Comparison of ENCODE assay signal across 1 cellular context in genomic region chrX:40099046-40099968, GRCh38.
TF ChIP-seq lines count a peak whose summit lies in the region.

No MANE protein-coding gene starts in this region.

TF ChIP-seq in K562, 482 proteins besides CTCF, POLR2A, EP300 and RAD21 (continued from another document and continues in another):
- TF ChIP-seq, protein P1, sequence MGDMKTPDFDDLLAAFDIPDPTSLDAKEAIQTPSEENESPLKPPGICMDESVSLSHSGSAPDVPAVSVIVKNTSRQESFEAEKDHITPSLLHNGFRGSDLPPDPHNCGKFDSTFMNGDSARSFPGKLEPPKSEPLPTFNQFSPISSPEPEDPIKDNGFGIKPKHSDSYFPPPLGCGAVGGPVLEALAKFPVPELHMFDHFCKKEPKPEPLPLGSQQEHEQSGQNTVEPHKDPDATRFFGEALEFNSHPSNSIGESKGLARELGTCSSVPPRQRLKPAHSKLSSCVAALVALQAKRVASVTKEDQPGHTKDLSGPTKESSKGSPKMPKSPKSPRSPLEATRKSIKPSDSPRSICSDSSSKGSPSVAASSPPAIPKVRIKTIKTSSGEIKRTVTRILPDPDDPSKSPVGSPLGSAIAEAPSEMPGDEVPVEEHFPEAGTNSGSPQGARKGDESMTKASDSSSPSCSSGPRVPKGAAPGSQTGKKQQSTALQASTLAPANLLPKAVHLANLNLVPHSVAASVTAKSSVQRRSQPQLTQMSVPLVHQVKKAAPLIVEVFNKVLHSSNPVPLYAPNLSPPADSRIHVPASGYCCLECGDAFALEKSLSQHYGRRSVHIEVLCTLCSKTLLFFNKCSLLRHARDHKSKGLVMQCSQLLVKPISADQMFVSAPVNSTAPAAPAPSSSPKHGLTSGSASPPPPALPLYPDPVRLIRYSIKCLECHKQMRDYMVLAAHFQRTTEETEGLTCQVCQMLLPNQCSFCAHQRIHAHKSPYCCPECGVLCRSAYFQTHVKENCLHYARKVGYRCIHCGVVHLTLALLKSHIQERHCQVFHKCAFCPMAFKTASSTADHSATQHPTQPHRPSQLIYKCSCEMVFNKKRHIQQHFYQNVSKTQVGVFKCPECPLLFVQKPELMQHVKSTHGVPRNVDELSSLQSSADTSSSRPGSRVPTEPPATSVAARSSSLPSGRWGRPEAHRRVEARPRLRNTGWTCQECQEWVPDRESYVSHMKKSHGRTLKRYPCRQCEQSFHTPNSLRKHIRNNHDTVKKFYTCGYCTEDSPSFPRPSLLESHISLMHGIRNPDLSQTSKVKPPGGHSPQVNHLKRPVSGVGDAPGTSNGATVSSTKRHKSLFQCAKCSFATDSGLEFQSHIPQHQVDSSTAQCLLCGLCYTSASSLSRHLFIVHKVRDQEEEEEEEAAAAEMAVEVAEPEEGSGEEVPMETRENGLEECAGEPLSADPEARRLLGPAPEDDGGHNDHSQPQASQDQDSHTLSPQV (IDR thresholded peaks at IDR 0.05), result 0 out of 2 replicates have a peak, but pooled peaks have one; percentile 16
- TF ChIP-seq, protein P2, sequence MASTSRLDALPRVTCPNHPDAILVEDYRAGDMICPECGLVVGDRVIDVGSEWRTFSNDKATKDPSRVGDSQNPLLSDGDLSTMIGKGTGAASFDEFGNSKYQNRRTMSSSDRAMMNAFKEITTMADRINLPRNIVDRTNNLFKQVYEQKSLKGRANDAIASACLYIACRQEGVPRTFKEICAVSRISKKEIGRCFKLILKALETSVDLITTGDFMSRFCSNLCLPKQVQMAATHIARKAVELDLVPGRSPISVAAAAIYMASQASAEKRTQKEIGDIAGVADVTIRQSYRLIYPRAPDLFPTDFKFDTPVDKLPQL (IDR thresholded peaks at IDR 0.05; ENCODE audit: extremely low read depth, insufficient read length), result no peak
- peak in 1 of 3 experiments; percentile 13 for TF ChIP-seq YY1 (IDR thresholded peaks at IDR 0.05; ENCODE audit: borderline replicate concordance in 1 of 3, control insufficient read depth in 1 of 3, extremely low read depth in 1 of 3, insufficient read depth in 3 of 3, insufficient read length in 1 of 3, insufficient replicate concordance in 2 of 3, low read depth in 1 of 3, low read length in 2 of 3)
- TF ChIP-seq ZC3H11A (IDR thresholded peaks at IDR 0.05; ENCODE audit: low read depth, low read length), result no peak
- no peak for TF ChIP-seq SMARCE1 (IDR thresholded peaks at IDR 0.05)
- TF ChIP-seq VEZF1 (CRISPR knock-in tag; IDR thresholded peaks at IDR 0.05), result peak; percentile 96
- no peak for TF ChIP-seq ERF (CRISPR knock-in tag; IDR thresholded peaks at IDR 0.05)
- TF ChIP-seq KAT2B (IDR thresholded peaks at IDR 0.05; ENCODE audit: low read depth, low read length), result no peak
- TF ChIP-seq, protein P3, sequence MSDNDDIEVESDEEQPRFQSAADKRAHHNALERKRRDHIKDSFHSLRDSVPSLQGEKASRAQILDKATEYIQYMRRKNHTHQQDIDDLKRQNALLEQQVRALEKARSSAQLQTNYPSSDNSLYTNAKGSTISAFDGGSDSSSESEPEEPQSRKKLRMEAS (CRISPR knock-in tag; IDR thresholded peaks at IDR 0.05), result no peak
- 0 out of 2 replicates have a peak, but pooled peaks have one; percentile 11 for TF ChIP-seq MYC (IDR thresholded peaks at IDR 0.05; ENCODE audit: low read depth, low read length)
- TF ChIP-seq MYC (CRISPR knock-in tag; IDR thresholded peaks at IDR 0.05; ENCODE audit: borderline replicate concordance, low read depth), result no peak
- no peak for TF ChIP-seq HDAC2 (IDR thresholded peaks at IDR 0.05)
- no peak for TF ChIP-seq JUND (IDR thresholded peaks at IDR 0.05; ENCODE audit: borderline replicate concordance, low read depth, low read length)
- TF ChIP-seq JUND (tag; IDR thresholded peaks at IDR 0.05; ENCODE audit: borderline replicate concordance, low read depth, low read length), result no peak
- TF ChIP-seq SAFB (IDR thresholded peaks at IDR 0.05; ENCODE audit: borderline replicate concordance, low read depth, low read length), result no peak
- no peak for TF ChIP-seq MEF2D (tag; conservative IDR thresholded peaks at IDR 0.05; ENCODE audit: low read depth)
- no peak for TF ChIP-seq ZNF79 (CRISPR knock-in tag; IDR thresholded peaks at IDR 0.05; ENCODE audit: low read depth)
- TF ChIP-seq CBX5 (IDR thresholded peaks at IDR 0.05; ENCODE audit: borderline replicate concordance, low read depth), result no peak
- TF ChIP-seq BRD9 (IDR thresholded peaks at IDR 0.05; ENCODE audit: low read depth, partially characterized antibody), result peak; percentile 8
- TF ChIP-seq GTF2E2 (tag; IDR thresholded peaks at IDR 0.05), result peak; percentile 4; the same call in 1 of the 2 replicates
- no peak for TF ChIP-seq HMG20B (CRISPR knock-in tag; IDR thresholded peaks at IDR 0.05)
- peak in 1 of 2 experiments; percentile 66 for TF ChIP-seq E2F6 (IDR thresholded peaks at IDR 0.05; ENCODE audit: borderline replicate concordance in 1 of 2, extremely low read depth in 1 of 2, insufficient read depth in 1 of 2, insufficient read length in 1 of 2, low read depth in 1 of 2, low read length in 1 of 2, poor library complexity in 1 of 2, severe bottlenecking in 1 of 2)
- no peak for TF ChIP-seq MXI1 (IDR thresholded peaks at IDR 0.05; ENCODE audit: low read depth, low read length)
- TF ChIP-seq ZNF311 (CRISPR knock-in tag; IDR thresholded peaks at IDR 0.05), result no peak
- TF ChIP-seq CXXC5 (CRISPR knock-in tag; IDR thresholded peaks at IDR 0.05), result 0 out of 2 replicates have a peak, but pooled peaks have one; percentile 12
- TF ChIP-seq, protein P4, sequence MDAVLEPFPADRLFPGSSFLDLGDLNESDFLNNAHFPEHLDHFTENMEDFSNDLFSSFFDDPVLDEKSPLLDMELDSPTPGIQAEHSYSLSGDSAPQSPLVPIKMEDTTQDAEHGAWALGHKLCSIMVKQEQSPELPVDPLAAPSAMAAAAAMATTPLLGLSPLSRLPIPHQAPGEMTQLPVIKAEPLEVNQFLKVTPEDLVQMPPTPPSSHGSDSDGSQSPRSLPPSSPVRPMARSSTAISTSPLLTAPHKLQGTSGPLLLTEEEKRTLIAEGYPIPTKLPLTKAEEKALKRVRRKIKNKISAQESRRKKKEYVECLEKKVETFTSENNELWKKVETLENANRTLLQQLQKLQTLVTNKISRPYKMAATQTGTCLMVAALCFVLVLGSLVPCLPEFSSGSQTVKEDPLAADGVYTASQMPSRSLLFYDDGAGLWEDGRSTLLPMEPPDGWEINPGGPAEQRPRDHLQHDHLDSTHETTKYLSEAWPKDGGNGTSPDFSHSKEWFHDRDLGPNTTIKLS (IDR thresholded peaks at IDR 0.05; ENCODE audit: borderline replicate concordance, low read depth), result no peak
- 0 out of 4 replicates have a peak, but pooled peaks of 1 of the 2 experiments have one; percentile 12 for TF ChIP-seq ZNF639 (CRISPR knock-in tag; conservative IDR thresholded peaks at IDR 0.05 in 1 of 2, IDR thresholded peaks at IDR 0.05 in 1 of 2)
- no peak for TF ChIP-seq CHD2 (IDR thresholded peaks at IDR 0.05; ENCODE audit: low read depth, low read length)
- TF ChIP-seq PHF8 (IDR thresholded peaks at IDR 0.05; ENCODE audit: borderline replicate concordance, low read length), result no peak
- TF ChIP-seq HCFC1 (IDR thresholded peaks at IDR 0.05; ENCODE audit: low read depth, low read length), result no peak
- TF ChIP-seq HNRNPLL (IDR thresholded peaks at IDR 0.05; ENCODE audit: low read depth, low read length, poor library complexity, severe bottlenecking), result peak; percentile 40
- no peak for TF ChIP-seq TAF9B (IDR thresholded peaks at IDR 0.05; ENCODE audit: partially characterized antibody)
- TF ChIP-seq, protein P5, sequence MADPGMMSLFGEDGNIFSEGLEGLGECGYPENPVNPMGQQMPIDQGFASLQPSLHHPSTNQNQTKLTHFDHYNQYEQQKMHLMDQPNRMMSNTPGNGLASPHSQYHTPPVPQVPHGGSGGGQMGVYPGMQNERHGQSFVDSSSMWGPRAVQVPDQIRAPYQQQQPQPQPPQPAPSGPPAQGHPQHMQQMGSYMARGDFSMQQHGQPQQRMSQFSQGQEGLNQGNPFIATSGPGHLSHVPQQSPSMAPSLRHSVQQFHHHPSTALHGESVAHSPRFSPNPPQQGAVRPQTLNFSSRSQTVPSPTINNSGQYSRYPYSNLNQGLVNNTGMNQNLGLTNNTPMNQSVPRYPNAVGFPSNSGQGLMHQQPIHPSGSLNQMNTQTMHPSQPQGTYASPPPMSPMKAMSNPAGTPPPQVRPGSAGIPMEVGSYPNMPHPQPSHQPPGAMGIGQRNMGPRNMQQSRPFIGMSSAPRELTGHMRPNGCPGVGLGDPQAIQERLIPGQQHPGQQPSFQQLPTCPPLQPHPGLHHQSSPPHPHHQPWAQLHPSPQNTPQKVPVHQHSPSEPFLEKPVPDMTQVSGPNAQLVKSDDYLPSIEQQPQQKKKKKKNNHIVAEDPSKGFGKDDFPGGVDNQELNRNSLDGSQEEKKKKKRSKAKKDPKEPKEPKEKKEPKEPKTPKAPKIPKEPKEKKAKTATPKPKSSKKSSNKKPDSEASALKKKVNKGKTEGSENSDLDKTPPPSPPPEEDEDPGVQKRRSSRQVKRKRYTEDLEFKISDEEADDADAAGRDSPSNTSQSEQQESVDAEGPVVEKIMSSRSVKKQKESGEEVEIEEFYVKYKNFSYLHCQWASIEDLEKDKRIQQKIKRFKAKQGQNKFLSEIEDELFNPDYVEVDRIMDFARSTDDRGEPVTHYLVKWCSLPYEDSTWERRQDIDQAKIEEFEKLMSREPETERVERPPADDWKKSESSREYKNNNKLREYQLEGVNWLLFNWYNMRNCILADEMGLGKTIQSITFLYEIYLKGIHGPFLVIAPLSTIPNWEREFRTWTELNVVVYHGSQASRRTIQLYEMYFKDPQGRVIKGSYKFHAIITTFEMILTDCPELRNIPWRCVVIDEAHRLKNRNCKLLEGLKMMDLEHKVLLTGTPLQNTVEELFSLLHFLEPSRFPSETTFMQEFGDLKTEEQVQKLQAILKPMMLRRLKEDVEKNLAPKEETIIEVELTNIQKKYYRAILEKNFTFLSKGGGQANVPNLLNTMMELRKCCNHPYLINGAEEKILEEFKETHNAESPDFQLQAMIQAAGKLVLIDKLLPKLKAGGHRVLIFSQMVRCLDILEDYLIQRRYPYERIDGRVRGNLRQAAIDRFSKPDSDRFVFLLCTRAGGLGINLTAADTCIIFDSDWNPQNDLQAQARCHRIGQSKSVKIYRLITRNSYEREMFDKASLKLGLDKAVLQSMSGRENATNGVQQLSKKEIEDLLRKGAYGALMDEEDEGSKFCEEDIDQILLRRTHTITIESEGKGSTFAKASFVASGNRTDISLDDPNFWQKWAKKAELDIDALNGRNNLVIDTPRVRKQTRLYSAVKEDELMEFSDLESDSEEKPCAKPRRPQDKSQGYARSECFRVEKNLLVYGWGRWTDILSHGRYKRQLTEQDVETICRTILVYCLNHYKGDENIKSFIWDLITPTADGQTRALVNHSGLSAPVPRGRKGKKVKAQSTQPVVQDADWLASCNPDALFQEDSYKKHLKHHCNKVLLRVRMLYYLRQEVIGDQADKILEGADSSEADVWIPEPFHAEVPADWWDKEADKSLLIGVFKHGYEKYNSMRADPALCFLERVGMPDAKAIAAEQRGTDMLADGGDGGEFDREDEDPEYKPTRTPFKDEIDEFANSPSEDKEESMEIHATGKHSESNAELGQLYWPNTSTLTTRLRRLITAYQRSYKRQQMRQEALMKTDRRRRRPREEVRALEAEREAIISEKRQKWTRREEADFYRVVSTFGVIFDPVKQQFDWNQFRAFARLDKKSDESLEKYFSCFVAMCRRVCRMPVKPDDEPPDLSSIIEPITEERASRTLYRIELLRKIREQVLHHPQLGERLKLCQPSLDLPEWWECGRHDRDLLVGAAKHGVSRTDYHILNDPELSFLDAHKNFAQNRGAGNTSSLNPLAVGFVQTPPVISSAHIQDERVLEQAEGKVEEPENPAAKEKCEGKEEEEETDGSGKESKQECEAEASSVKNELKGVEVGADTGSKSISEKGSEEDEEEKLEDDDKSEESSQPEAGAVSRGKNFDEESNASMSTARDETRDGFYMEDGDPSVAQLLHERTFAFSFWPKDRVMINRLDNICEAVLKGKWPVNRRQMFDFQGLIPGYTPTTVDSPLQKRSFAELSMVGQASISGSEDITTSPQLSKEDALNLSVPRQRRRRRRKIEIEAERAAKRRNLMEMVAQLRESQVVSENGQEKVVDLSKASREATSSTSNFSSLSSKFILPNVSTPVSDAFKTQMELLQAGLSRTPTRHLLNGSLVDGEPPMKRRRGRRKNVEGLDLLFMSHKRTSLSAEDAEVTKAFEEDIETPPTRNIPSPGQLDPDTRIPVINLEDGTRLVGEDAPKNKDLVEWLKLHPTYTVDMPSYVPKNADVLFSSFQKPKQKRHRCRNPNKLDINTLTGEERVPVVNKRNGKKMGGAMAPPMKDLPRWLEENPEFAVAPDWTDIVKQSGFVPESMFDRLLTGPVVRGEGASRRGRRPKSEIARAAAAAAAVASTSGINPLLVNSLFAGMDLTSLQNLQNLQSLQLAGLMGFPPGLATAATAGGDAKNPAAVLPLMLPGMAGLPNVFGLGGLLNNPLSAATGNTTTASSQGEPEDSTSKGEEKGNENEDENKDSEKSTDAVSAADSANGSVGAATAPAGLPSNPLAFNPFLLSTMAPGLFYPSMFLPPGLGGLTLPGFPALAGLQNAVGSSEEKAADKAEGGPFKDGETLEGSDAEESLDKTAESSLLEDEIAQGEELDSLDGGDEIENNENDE (IDR thresholded peaks at IDR 0.05; ENCODE audit: low read depth, low read length), result no peak
- TF ChIP-seq MECOM (CRISPR knock-in tag; IDR thresholded peaks at IDR 0.05), result no peak
- peak; percentile 10 for TF ChIP-seq TBP (optimal IDR thresholded peaks at IDR 0.05; ENCODE audit: low read depth, low read length)
